ENCODE assay signal across 9 cellular contexts in the genomic region with DNA sequence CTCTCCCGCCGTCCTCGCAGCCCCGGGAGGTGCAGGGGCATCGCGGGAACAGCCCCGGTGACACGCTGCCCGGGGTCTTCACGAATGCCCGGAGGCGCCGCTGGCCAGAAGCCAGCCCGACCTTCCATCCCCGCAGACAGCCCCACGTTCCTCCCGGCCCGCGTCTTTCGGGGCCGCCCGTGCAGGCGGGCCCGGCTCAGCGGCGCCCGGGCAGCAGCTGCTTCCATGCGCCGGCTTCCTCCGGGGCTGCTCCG. TPM values are rescaled to one million over a fixed set of nuclear protein-coding genes. Genes with fewer than 3 reads are reported as not detected.
DNase-seq lines count a peak whose midpoint lies in the region; ATAC-seq and TF ChIP-seq lines count a peak whose summit lies in the region.
"Had no signal": no experiment of that assay in that cellular context is flagged by ENCODE, and none has a peak within 500 bp of the region (broad histone marks: within the 10 kb centered on the region; RNA-seq: fewer than 3 reads in every experiment).

No MANE protein-coding gene starts in this region.

- BruUV-seq in IMR-90 (replicated peaks; lab: Mats Ljungman, UMichigan): no TSS peak

- H3K27ac Mint-ChIP-seq in activated CD4-positive, alpha-beta T cell treated with anti-CD3 and anti-CD28 coated beads for 36 hours: no peak overlapping the region
- H3K27ac Mint-ChIP-seq in nephron progenitor cell: no peak overlapping the region

- H3K36me3 Mint-ChIP-seq in activated CD4-positive, alpha-beta T cell treated with anti-CD3 and anti-CD28 coated beads for 36 hours (ENCODE audit: low read depth): peaks cover 6% of the 10 kb centered on the region
- H3K36me3 Mint-ChIP-seq in nephron progenitor cell (ENCODE audit: low read depth): no peaks in the 10 kb centered on the region
- H3K36me3 Mint-ChIP-seq: activated naive CD8-positive, alpha-beta T cell had no signal

- TF ChIP-seq RAD21 in IMR-90 (IDR thresholded peaks at IDR 0.05; ENCODE audit: low read length): no peak

- H3K18ac ChIP-seq in IMR-90 (ENCODE audit: low read depth, low read length): no peak overlapping the region

- no peak overlapping the region for H2BK120ac ChIP-seq in IMR-90 (ENCODE audit: low read depth, low read length)

- 0 out of 2 replicates have a peak, but pooled peaks cover 6% of the 10 kb centered on the region for H4K20me1 ChIP-seq in IMR-90 (ENCODE audit: insufficient read depth, low read length)

- H2AK9ac ChIP-seq in IMR-90 (replicated peaks; ENCODE audit: low read depth, low read length, poor library complexity): peak overlapping the region; percentile 94

- H2AFZ ChIP-seq in IMR-90 (replicated peaks; ENCODE audit: low read length, poor library complexity): peak overlapping the region; percentile 95

- POLR2A ChIA-PET in activated CD4-positive, alpha-beta T cell treated with anti-CD3 and anti-CD28 coated beads for 36 hours (lab: Charles Lee): interaction anchor here (1.0 to 2.1 kb wide), 7 partner anchors 8 to 189 kb away, joined by 3 to 12 read pairs (median 5); a partner anchor contains a TSS
- POLR2A ChIA-PET in IMR-90 (lab: Charles Lee; ENCODE audit: unreplicated experiment): interaction anchor here (0.6 kb wide), 1 partner anchor 22 kb away, joined by 3 read pairs; no protein-coding TSS in a partner anchor

- H3K27me3 ChIP-seq in IMR-90 (ENCODE audit: control insufficient read depth, insufficient read depth, low read length) (peaks cover 25% of the 10 kb centered on the region; the same call in 1 of the 2 replicates), duodenal mucosa (ENCODE audit: control insufficient read depth in 1 of 2, insufficient read depth in 2 of 2, low read length in 2 of 2) (peaks cover 0 to 6% of the 10 kb centered on the region in 2 donors)

- H3K9ac ChIP-seq in IMR-90 (ENCODE audit: low read depth, low read length): peak overlapping the region; percentile 37; the same call in 1 of the 2 replicates
- peak overlapping the region; percentile 68 to 76 for H3K9ac ChIP-seq in duodenal mucosa (ENCODE audit: low read depth in 1 of 2, low read length in 2 of 2)

- dilution Hi-C loops in IMR-90 (cut with HindIII; ENCODE audit: low sequenced_read_pairs, unreplicated experiment): no loop called here

- H3K4me3 Mint-ChIP-seq in activated CD4-positive, alpha-beta T cell treated with anti-CD3 and anti-CD28 coated beads for 36 hours: peak overlapping the region; percentile 81
- H3K4me3 Mint-ChIP-seq in nephron progenitor cell: peak overlapping the region; percentile 79

- intact Hi-C loops in activated CD4-positive, alpha-beta T cell treated with anti-CD3 and anti-CD28 coated beads for 36 hours (cut with DNase I, micrococcal nuclease): loop anchor here (1.0 to 5.0 kb wide), 12 partner anchors 8 to 1861 kb away; a partner anchor contains a TSS
- intact Hi-C loops in IMR-90 (cut with micrococcal nuclease): loop anchor here (1.0 to 5.0 kb wide), 3 partner anchors 8 to 42 kb away; a partner anchor contains a TSS

- no peaks in the 10 kb centered on the region for H3K9me3 Mint-ChIP-seq in activated CD4-positive, alpha-beta T cell treated with anti-CD3 and anti-CD28 coated beads for 36 hours (ENCODE audit: low read depth)
- no peaks in the 10 kb centered on the region for H3K9me3 Mint-ChIP-seq in nephron progenitor cell

- no peak overlapping the region for H2BK15ac ChIP-seq in IMR-90 (ENCODE audit: low read depth, low read length)

- no peak overlapping the region for H3K56ac ChIP-seq in IMR-90 (ENCODE audit: extremely low read depth, insufficient read depth, low read length)

- peak overlapping the region in 1 of 2 experiments; percentile 36; a peak in 1 of 4 replicates for H4K8ac ChIP-seq in IMR-90 (ENCODE audit: low read depth in 2 of 2, low read length in 2 of 2)

- peak overlapping the region; percentile 7; the same call in 1 of the 2 replicates for H3K4ac ChIP-seq in IMR-90 (ENCODE audit: low read depth, low read length)

- TF ChIP-seq CTCF in IMR-90 (conservative IDR thresholded peaks at IDR 0.05; ENCODE audit: low read depth, low read length) (no peak), nephron progenitor cell (IDR thresholded peaks at IDR 0.05) (no peak)

- H3K23ac ChIP-seq in IMR-90 (ENCODE audit: low read depth, low read length): no peak overlapping the region

- no peak overlapping the region for H2BK20ac ChIP-seq in IMR-90 (ENCODE audit: low read depth, low read length)

- no peak for TF ChIP-seq POLR2A in IMR-90 (IDR thresholded peaks at IDR 0.05; ENCODE audit: low read depth, low read length)

- H3K27me3 Mint-ChIP-seq in activated CD4-positive, alpha-beta T cell treated with anti-CD3 and anti-CD28 coated beads for 36 hours: no peaks in the 10 kb centered on the region
- H3K27me3 Mint-ChIP-seq in nephron progenitor cell (ENCODE audit: low read depth, poor library complexity): peaks cover 36% of the 10 kb centered on the region
- H3K27me3 Mint-ChIP-seq: activated naive CD8-positive, alpha-beta T cell had no signal

- H3K79me1 ChIP-seq in IMR-90 (ENCODE audit: low read depth in 1 of 2, low read length in 2 of 2): peaks cover 0 to 5% of the 10 kb centered on the region in 2 experiments; a peak in 1 of 4 replicates

- peak overlapping the region; percentile 35; the same call in 1 of the 2 replicates for H3K27ac ChIP-seq in IMR-90 (ENCODE audit: insufficient read depth, low read length)
- peak overlapping the region; percentile 90 for H3K27ac ChIP-seq in duodenal mucosa (ENCODE audit: low read depth, low read length)

- WGBS in IMR-90 (ENCODE audit: extremely low coverage in 2 of 2, insufficient read length in 1 of 2), 2 experiments: no CpG with 5 or more reads among the region's 31 CpGs

- H3K4me3 ChIP-seq in IMR-90 (ENCODE audit: insufficient read depth, low read depth, low read length): peak overlapping the region; percentile 61
- peak overlapping the region; percentile 66 to 72 for H3K4me3 ChIP-seq in duodenal mucosa (ENCODE audit: low read depth in 1 of 2, low read length in 2 of 2)

- peaks cover 2% of the 10 kb centered on the region; the same call in 1 of the 2 replicates for H3K4me1 ChIP-seq in IMR-90 (ENCODE audit: control insufficient read depth, insufficient read depth, low read length)
- peaks cover 19 to 43% of the 10 kb centered on the region in 2 donors for H3K4me1 ChIP-seq in duodenal mucosa (ENCODE audit: control insufficient read depth in 1 of 2, insufficient read depth in 2 of 2, low read length in 2 of 2)

- peaks cover 27% of the 10 kb centered on the region for H3K4me1 Mint-ChIP-seq in activated CD4-positive, alpha-beta T cell treated with anti-CD3 and anti-CD28 coated beads for 36 hours
- H3K4me1 Mint-ChIP-seq in nephron progenitor cell: peaks cover 17% of the 10 kb centered on the region

- H3K36me3 ChIP-seq in IMR-90 (ENCODE audit: control insufficient read depth, insufficient read depth, low read length) (no peaks in the 10 kb centered on the region), duodenal mucosa (ENCODE audit: control insufficient read depth in 1 of 2, insufficient read depth in 2 of 2, low read length in 2 of 2) (peaks cover 0 to 3% of the 10 kb centered on the region in 2 donors)

- DNase-seq in activated CD4-positive, alpha-beta T cell treated with anti-CD3 and anti-CD28 coated beads for 36 hours: no peak
- DNase-seq in activated CD4-positive, alpha-beta T cell treated with anti-CD3 and anti-CD28 coated beads for 4 hours: no peak
- DNase-seq in IMR-90 (no peak), nephron progenitor cell (no peak), ureter (ENCODE audit: low spot score) (no peak), DMS114 treated with DMSO at 0.1 percent for 48 hours (lab: John Stamatoyannopoulos, UW; ENCODE audit: unreplicated experiment) (no peak)
- no peak for DNase-seq in activated naive CD4-positive, alpha-beta T cell treated with Interleukin-2 at 50 U/mL for 16 hours

- peak overlapping the region; percentile 69 for H3K4me2 ChIP-seq in IMR-90 (ENCODE audit: low read depth, low read length)

- CTCF ChIA-PET in activated CD4-positive, alpha-beta T cell treated with anti-CD3 and anti-CD28 coated beads for 36 hours (lab: Charles Lee): interaction anchor here (0.5 to 5.1 kb wide), 16 partner anchors 9 to 428 kb away, joined by 3 to 74 read pairs (median 6); a partner anchor contains a TSS
- CTCF ChIA-PET in IMR-90 (lab: Yijun Ruan, JAX): interaction anchor here (0.7 to 2.5 kb wide), 5 partner anchors 9 to 120 kb away, joined by 3 to 32 read pairs (median 4); no protein-coding TSS in a partner anchor

- H4K91ac ChIP-seq in IMR-90 (ENCODE audit: insufficient read depth, low read depth, low read length): no peak overlapping the region

- H3K14ac ChIP-seq in IMR-90 (replicated peaks; ENCODE audit: low read depth, low read length): no peak overlapping the region

- peak overlapping the region; percentile 13 for H2BK5ac ChIP-seq in IMR-90 (ENCODE audit: low read depth, low read length, poor library complexity, severe bottlenecking)

- in situ Hi-C loops in IMR-90 (cut with MboI; ENCODE audit: low sequenced_read_pairs): no loop called here

- peaks cover 6% of the 10 kb centered on the region; the same call in 1 of the 2 replicates for H3K9me1 ChIP-seq in IMR-90 (ENCODE audit: insufficient read depth, low read length)

- no peak overlapping the region for H4K5ac ChIP-seq in IMR-90 (ENCODE audit: low read depth, low read length)

- ATAC-seq in activated CD4-positive, alpha-beta T cell treated with anti-CD3 and anti-CD28 coated beads for 36 hours: no peak
- ATAC-seq in IMR-90 (ENCODE audit: low read depth): peak; percentile 1

- H2AK5ac ChIP-seq in IMR-90 (ENCODE audit: low read depth, low read length): no peak overlapping the region

- H3K9me3 ChIP-seq in IMR-90 (ENCODE audit: control insufficient read depth, insufficient read depth, low read length): no peaks in the 10 kb centered on the region
- H3K9me3 ChIP-seq in duodenal mucosa (ENCODE audit: control insufficient read depth in 1 of 2, low read length in 2 of 2): no peaks in the 10 kb centered on the region

RNA-seq across cellular contexts. Expression of a gene that starts 0.8 kb away (rescaled TPM):
- 10 to 100 TPM; 21.7 to 31.8 TPM for total RNA-seq in activated CD4-positive, alpha-beta T cell treated with anti-CD3 and anti-CD28 coated beads for 36 hours
- total RNA-seq in IMR-90 (2012; rRNA removed): 4.2 and 5.7 TPM in 2 replicates
- polyA plus RNA-seq in IMR-90 (2012; rRNA removed): 6.4 and 9.4 TPM in 2 replicates
- 9.8 and 13.3 TPM in 2 replicates for polyA plus RNA-seq in IMR-90 (2012; cell fraction: cytosol; rRNA removed)
- polyA plus RNA-seq in IMR-90 (2012; cell fraction: nucleus; rRNA removed; ENCODE audit: low replicate concordance): 10.7 and 48.6 TPM in 2 replicates
- 9.7 TPM for total RNA-seq in ureter

RNA-seq across cellular contexts. Expression of a gene that starts 3.6 kb away (rescaled TPM):
- total RNA-seq in activated CD4-positive, alpha-beta T cell treated with anti-CD3 and anti-CD28 coated beads for 36 hours: 100 to 1,000 TPM; 182 to 186 TPM
- total RNA-seq in IMR-90 (2012; rRNA removed) (not detected in 2 replicates), ureter (127 TPM)
- 0.21 and 1.0 TPM in 2 replicates for polyA plus RNA-seq in IMR-90 (2012; rRNA removed)
- polyA plus RNA-seq in IMR-90 (2012; cell fraction: cytosol; rRNA removed): 0.41 TPM in 1 of 2 replicates, not detected in the other
- polyA plus RNA-seq in IMR-90 (2012; cell fraction: nucleus; rRNA removed; ENCODE audit: low replicate concordance): 1.0 and 1.7 TPM in 2 replicates

RNA-seq across cellular contexts. Expression of a gene that starts 15.6 kb away (rescaled TPM):
- 1 to 10 TPM; 1.1 to 1.2 TPM for total RNA-seq in activated CD4-positive, alpha-beta T cell treated with anti-CD3 and anti-CD28 coated beads for 36 hours
- total RNA-seq in IMR-90 (2012; rRNA removed): 18.1 and 20.3 TPM in 2 replicates
- 123 and 149 TPM in 2 replicates for polyA plus RNA-seq in IMR-90 (2012; rRNA removed)
- polyA plus RNA-seq in IMR-90 (2012; cell fraction: cytosol; rRNA removed): 196 and 200 TPM in 2 replicates
- polyA plus RNA-seq in IMR-90 (2012; cell fraction: nucleus; rRNA removed; ENCODE audit: low replicate concordance): 61.5 and 154 TPM in 2 replicates
- total RNA-seq in ureter: 186 TPM

RNA-seq across cellular contexts. Expression of a gene that starts 36.1 kb away (rescaled TPM):
- total RNA-seq in activated CD4-positive, alpha-beta T cell treated with anti-CD3 and anti-CD28 coated beads for 36 hours: 1 to 10 TPM; 7.2 to 9.2 TPM
- total RNA-seq in IMR-90 (2012; rRNA removed) (2.7 and 3.9 TPM in 2 replicates), ureter (1.1 TPM)
- 6.3 and 8.5 TPM in 2 replicates for polyA plus RNA-seq in IMR-90 (2012; rRNA removed)
- polyA plus RNA-seq in IMR-90 (2012; cell fraction: cytosol; rRNA removed): 5.9 and 17.0 TPM in 2 replicates
- polyA plus RNA-seq in IMR-90 (2012; cell fraction: nucleus; rRNA removed; ENCODE audit: low replicate concordance): 5.2 and 13.9 TPM in 2 replicates

Comparison
In these comparisons a context has a peak if more than half of its experiments do, and no peak if none do; other contexts are left out.
1. RNA of a gene that starts 3.6 kb away (total RNA-seq): 182 to 186 TPM in activated CD4-positive, alpha-beta T cell treated with anti-CD3 and anti-CD28 coated beads for 36 hours and 127 TPM in ureter (single experiment); not detected in IMR-90; every median in the first group is over 10 times any median in the second.